In the genomic region with DNA sequence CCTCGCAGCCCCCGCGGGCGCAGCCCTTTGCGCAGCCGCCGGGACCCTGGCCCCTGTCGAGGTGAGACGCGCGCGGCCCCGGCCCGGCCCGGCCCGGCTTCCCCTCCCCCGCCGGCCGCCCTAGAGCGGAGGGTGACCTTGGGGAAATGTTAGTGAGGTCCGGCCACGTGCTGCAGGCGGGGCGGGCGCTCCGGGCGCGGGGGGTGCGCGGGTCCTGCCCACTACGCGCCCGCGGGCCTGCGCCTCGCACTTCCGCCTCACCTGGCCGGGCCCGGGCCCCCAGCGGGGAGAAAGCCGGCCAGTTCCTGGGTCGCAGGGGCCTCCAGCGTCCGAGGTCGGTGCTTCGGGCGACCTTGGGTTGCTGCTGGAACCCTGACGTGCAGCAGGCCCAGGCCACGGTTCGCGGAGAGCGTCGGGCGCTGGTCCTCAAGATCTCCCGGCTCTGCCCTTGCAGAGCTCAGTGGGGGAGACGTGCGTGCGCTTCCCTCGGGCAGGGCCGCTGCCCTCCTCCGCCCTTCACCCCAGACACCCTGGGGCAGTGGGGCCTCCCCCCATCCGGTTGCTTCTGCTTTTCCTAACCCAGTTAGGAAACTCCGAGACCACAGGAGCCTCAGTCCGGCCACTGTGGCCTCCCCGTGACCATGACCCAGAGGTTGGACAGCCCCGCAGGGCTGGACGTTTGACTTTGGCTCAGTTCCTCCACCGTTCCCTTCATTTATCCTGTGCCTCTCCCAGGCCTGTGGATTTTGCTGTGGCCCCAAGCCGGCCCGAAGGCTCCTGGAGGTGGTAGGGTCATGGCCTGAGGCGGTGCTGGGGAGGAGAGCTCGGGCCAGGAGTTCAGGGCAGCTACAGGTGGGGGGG, we compare ENCODE assay signal across 8 cellular contexts. TPM values are rescaled to one million over a fixed set of nuclear protein-coding genes. Genes with fewer than 3 reads are reported as not detected.
DNase-seq lines count a peak whose midpoint lies in the region; ATAC-seq and TF ChIP-seq lines count a peak whose summit lies in the region.

No MANE protein-coding gene starts in this region.

- H3K27me3 Mint-ChIP-seq in mesothelial cell of epicardium (ENCODE audit: low read depth), result no peaks in the 10 kb centered on the region

- H3K36me3 Mint-ChIP-seq in mesothelial cell of epicardium, result no peaks in the 10 kb centered on the region

- H3K27me3 ChIP-seq in tibial artery, result no peaks in the 10 kb centered on the region

- no peaks in the 10 kb centered on the region for H3K36me3 ChIP-seq in tibial artery

- intact Hi-C loops in tibial artery (cut with DNase I; ENCODE audit: low total_unique reads), result no loop called here

- peak overlapping the region; percentile 67 to 91 for H3K4me3 ChIP-seq in tibial artery

- H3K9me3 Mint-ChIP-seq in mesothelial cell of epicardium, result no peaks in the 10 kb centered on the region

- H3K4me1 Mint-ChIP-seq in mesothelial cell of epicardium, result peaks cover 4% of the 10 kb centered on the region

- TF ChIP-seq CTCF in mesothelial cell of epicardium (IDR thresholded peaks at IDR 0.05; ENCODE audit: unreplicated experiment) (no peak), tibial artery (IDR thresholded peaks at IDR 0.05) (no peak)

- no peaks in the 10 kb centered on the region for H3K9me3 ChIP-seq in tibial artery

- H3K27ac Mint-ChIP-seq in mesothelial cell of epicardium, result no peak overlapping the region

- ATAC-seq in GM18867 (IDR thresholded peaks at IDR 0.05; ENCODE audit: unreplicated experiment), result peak; percentile 45
- ATAC-seq in HG03342 (IDR thresholded peaks at IDR 0.05; ENCODE audit: unreplicated experiment), result peak; percentile 21

- peak; percentile 45 for DNase-seq in AG20443 (ENCODE audit: low spot score)
- DNase-seq in SKM-1 treated with dmso at 0.1 percent for 144 hours (lab: John Stamatoyannopoulos, UW; ENCODE audit: unreplicated experiment), result peak; percentile 78
- DNase-seq in dermis blood vessel endothelial cell, result peak; percentile 26
- DNase-seq in mesothelial cell of epicardium (ENCODE audit: low spot score in 2 of 2, unreplicated experiment in 2 of 2), result no peak
- DNase-seq in tibial artery, result no peak
- no peak for DNase-seq in SW 1271 (lab: John Stamatoyannopoulos, UW)

- H3K27ac ChIP-seq in tibial artery, result peak overlapping the region; percentile 75 to 81

- peak overlapping the region; percentile 62 for H3K4me3 Mint-ChIP-seq in mesothelial cell of epicardium

- peaks cover 5 to 49% (median 22%) of the 10 kb centered on the region in 4 donors for H3K4me1 ChIP-seq in tibial artery

RNA-seq across cellular contexts. Expression of gene MCRIP2, which starts 0.8 kb away (rescaled TPM):
- 11.2 and 12.6 TPM in 2 replicates for total RNA-seq in dermis blood vessel endothelial cell
- 20.5 to 24.6 TPM (median 21.7 TPM) in 3 replicates for total RNA-seq in mesothelial cell of epicardium

RNA-seq across cellular contexts. Expression of gene METTL26, which starts 6.3 kb away (rescaled TPM):
- total RNA-seq in dermis blood vessel endothelial cell, result 76.4 and 83.6 TPM in 2 replicates
- total RNA-seq in mesothelial cell of epicardium, result 72.1 to 74.0 TPM (median 73.2 TPM) in 3 replicates

RNA-seq across cellular contexts. Expression of gene WDR90, which starts 6.7 kb away (rescaled TPM):
- total RNA-seq in dermis blood vessel endothelial cell (10.7 and 15.1 TPM in 2 replicates), mesothelial cell of epicardium (75.9 to 86.9 TPM (median 77.2 TPM) in 3 replicates)

RNA-seq across cellular contexts. Expression of gene WFIKKN1, which starts 11.6 kb away (rescaled TPM):
- total RNA-seq in dermis blood vessel endothelial cell (0.14 and 0.17 TPM in 2 replicates), mesothelial cell of epicardium (0.47 to 0.94 TPM (median 0.84 TPM) in 3 replicates)

RNA-seq across cellular contexts. Expression of gene RHOT2, which starts 25.5 kb away (rescaled TPM):
- total RNA-seq in dermis blood vessel endothelial cell, result 32.9 and 49.0 TPM in 2 replicates
- total RNA-seq in mesothelial cell of epicardium, result 190 to 207 TPM (median 194 TPM) in 3 replicates

Comparison
In these comparisons a context has a peak if more than half of its experiments do, and no peak if none do; other contexts are left out.
1. DNase-seq: peak in AG20443 (single experiment), SKM-1 treated with dmso at 0.1 percent for 144 hours (single experiment) and dermis blood vessel endothelial cell (single experiment); none in mesothelial cell of epicardium (0 of 2), tibial artery (0 of 2) and SW 1271 (0 of 2).